ENCODE assay signal across 1 cellular context in the genomic region with DNA sequence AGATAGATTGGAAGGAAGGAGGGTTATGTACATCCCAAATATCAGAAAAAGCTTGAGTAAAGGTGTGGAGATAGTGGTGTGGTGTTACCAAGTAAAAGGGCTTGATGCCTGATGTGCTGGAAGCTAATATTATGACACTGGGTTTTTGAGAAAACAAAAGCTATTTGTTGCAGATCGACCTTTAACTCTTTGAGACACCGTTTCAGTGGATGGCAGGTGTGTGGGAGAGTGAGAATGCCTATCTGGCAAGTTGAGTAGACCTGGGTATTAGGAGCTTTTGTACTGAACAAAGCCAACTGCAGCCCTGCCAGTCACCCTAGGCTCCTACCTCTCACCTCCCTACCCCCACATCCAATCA.
TF ChIP-seq lines count a peak whose summit lies in the region.

No MANE protein-coding gene starts in this region.

TF ChIP-seq in HepG2, 621 proteins besides CTCF, POLR2A, EP300 and RAD21:
- TF ChIP-seq SOX13 (IDR thresholded peaks at IDR 0.05) (no peak), SOX13 (CRISPR knock-in tag; conservative IDR thresholded peaks at IDR 0.05 in 1 of 2, IDR thresholded peaks at IDR 0.05 in 1 of 2) (peak in 1 of 2 experiments; percentile 52; a peak in 1 of 4 replicates), CREM (IDR thresholded peaks at IDR 0.05) (0 out of 2 replicates have a peak, but pooled peaks have one; percentile 18), CREM (CRISPR knock-in tag; IDR thresholded peaks at IDR 0.05) (no peak), PHF8 (CRISPR knock-in tag; IDR thresholded peaks at IDR 0.05) (peak; percentile 30; the same call in 1 of the 2 replicates), ZNF652 (CRISPR knock-in tag; IDR thresholded peaks at IDR 0.05; ENCODE audit: borderline replicate concordance, low read depth) (peak; percentile 91), SOX5 (CRISPR knock-in tag; IDR thresholded peaks at IDR 0.05; ENCODE audit: borderline replicate concordance) (peak; percentile 41; the same call in 1 of the 2 replicates), ZKSCAN8 (CRISPR knock-in tag; IDR thresholded peaks at IDR 0.05; ENCODE audit: borderline replicate concordance) (0 out of 2 replicates have a peak, but pooled peaks have one; percentile 15), SP5 (CRISPR knock-in tag; IDR thresholded peaks at IDR 0.05; ENCODE audit: borderline replicate concordance, low read depth) (0 out of 2 replicates have a peak, but pooled peaks have one; percentile 19), HNRNPL (IDR thresholded peaks at IDR 0.05; ENCODE audit: low read depth, low read length) (0 out of 2 replicates have a peak, but pooled peaks have one; percentile 27), CENPX (CRISPR knock-in tag; IDR thresholded peaks at IDR 0.05) (no peak), TBX2 (CRISPR knock-in tag; IDR thresholded peaks at IDR 0.05; ENCODE audit: borderline replicate concordance) (0 out of 2 replicates have a peak, but pooled peaks have one; percentile 0), YEATS2 (CRISPR knock-in tag; IDR thresholded peaks at IDR 0.05; ENCODE audit: borderline replicate concordance) (peak; percentile 37; the same call in 1 of the 2 replicates), NCOA1 (CRISPR knock-in tag; IDR thresholded peaks at IDR 0.05) (0 out of 2 replicates have a peak, but pooled peaks have one; percentile 42), ZNF331 (CRISPR knock-in tag; IDR thresholded peaks at IDR 0.05) (no peak), MAFK (conservative IDR thresholded peaks at IDR 0.05 in 1 of 2, IDR thresholded peaks at IDR 0.05 in 1 of 2; ENCODE audit: low read length in 2 of 2) (no peak), ATRX (CRISPR knock-in tag; IDR thresholded peaks at IDR 0.05; ENCODE audit: borderline replicate concordance) (no peak), RBFOX2 (IDR thresholded peaks at IDR 0.05; ENCODE audit: low read depth, low read length) (peak; percentile 64), ZNF792 (CRISPR knock-in tag; IDR thresholded peaks at IDR 0.05) (peak; percentile 37; the same call in 1 of the 2 replicates), ZNF75D (CRISPR knock-in tag; IDR thresholded peaks at IDR 0.05; ENCODE audit: borderline replicate concordance) (no peak)
- TF ChIP-seq, protein P1, sequence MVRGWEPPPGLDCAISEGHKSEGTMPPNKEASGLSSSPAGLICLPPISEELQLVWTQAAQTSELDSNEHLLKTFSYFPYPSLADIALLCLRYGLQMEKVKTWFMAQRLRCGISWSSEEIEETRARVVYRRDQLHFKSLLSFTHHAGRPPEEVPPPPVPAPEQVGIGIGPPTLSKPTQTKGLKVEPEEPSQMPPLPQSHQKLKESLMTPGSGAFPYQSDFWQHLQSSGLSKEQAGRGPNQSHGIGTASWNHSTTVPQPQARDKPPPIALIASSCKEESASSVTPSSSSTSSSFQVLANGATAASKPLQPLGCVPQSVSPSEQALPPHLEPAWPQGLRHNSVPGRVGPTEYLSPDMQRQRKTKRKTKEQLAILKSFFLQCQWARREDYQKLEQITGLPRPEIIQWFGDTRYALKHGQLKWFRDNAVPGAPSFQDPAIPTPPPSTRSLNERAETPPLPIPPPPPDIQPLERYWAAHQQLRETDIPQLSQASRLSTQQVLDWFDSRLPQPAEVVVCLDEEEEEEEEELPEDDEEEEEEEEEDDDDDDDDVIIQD (CRISPR knock-in tag; IDR thresholded peaks at IDR 0.05; ENCODE audit: low read depth), result peak; percentile 13; the same call in 1 of the 2 replicates
- TF ChIP-seq, protein P2, sequence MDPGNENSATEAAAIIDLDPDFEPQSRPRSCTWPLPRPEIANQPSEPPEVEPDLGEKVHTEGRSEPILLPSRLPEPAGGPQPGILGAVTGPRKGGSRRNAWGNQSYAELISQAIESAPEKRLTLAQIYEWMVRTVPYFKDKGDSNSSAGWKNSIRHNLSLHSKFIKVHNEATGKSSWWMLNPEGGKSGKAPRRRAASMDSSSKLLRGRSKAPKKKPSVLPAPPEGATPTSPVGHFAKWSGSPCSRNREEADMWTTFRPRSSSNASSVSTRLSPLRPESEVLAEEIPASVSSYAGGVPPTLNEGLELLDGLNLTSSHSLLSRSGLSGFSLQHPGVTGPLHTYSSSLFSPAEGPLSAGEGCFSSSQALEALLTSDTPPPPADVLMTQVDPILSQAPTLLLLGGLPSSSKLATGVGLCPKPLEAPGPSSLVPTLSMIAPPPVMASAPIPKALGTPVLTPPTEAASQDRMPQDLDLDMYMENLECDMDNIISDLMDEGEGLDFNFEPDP (CRISPR knock-in tag; conservative IDR thresholded peaks at IDR 0.05), result 0 out of 2 replicates have a peak, but pooled peaks have one; percentile 17
- TF ChIP-seq, protein P3, sequence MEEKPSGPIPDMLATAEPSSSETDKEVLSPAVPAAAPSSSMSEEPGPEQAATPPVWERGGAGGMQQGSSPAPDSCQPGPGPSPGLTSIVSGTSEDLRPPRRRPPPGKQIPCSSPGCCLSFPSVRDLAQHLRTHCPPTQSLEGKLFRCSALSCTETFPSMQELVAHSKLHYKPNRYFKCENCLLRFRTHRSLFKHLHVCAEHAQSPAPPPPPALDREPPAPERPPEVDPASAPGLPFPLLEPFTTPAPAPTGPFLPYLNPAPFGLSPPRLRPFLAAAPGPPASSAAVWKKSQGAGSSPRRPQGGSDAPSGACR (CRISPR knock-in tag; IDR thresholded peaks at IDR 0.05), result 0 out of 2 replicates have a peak, but pooled peaks have one; percentile 45
